In genomic region chr15:69451951-69452701, GRCh38 we compare ENCODE assay signal across 8 cellular contexts. TPM values are rescaled to one million over a fixed set of nuclear protein-coding genes. Genes with fewer than 3 reads are reported as not detected.
DNase-seq lines count a peak whose midpoint lies in the region; ATAC-seq and TF ChIP-seq lines count a peak whose summit lies in the region.

No MANE protein-coding gene starts in this region.

- POLR2A ChIA-PET in activated CD8-positive, alpha-beta T cell treated with anti-CD3 and anti-CD28 coated beads for 36 hours (lab: Charles Lee) = interaction anchor here (0.8 to 7.2 kb wide), 21 partner anchors 9 to 1040 kb away, joined by 3 to 225 read pairs (median 5); partner anchors contain the start of genes GLCE, KIF23 and TLE3

- ATAC-seq in GM21576 (IDR thresholded peaks at IDR 0.05; ENCODE audit: unreplicated experiment) = peak; percentile 34
- peak; percentile 46 for ATAC-seq in activated CD8-positive, alpha-beta T cell treated with anti-CD3 and anti-CD28 coated beads for 36 hours

- peak overlapping the region; percentile 99 for H3K27ac Mint-ChIP-seq in activated CD8-positive, alpha-beta T cell treated with anti-CD3 and anti-CD28 coated beads for 36 hours
- H3K27ac Mint-ChIP-seq in osteocyte (ENCODE audit: unreplicated experiment) = peak overlapping the region; percentile 98

- DNase-seq in GF-D8 (lab: John Stamatoyannopoulos, UW) (peak; percentile 80), HuH-7.5 (ENCODE audit: low spot score) (peak; percentile 71), foreskin fibroblast (peak in 1 of 2 donors; percentile 63), osteocyte (ENCODE audit: extremely low spot score, unreplicated experiment) (no peak), NCI-H187 treated with DMSO at 0.1 percent for 48 hours (lab: John Stamatoyannopoulos, UW) (no peak), NOMO-1 treated with DMSO at 0.1 percent for 48 hours (lab: John Stamatoyannopoulos, UW; ENCODE audit: unreplicated experiment) (no peak)
- DNase-seq in activated CD8-positive, alpha-beta T cell treated with anti-CD3 and anti-CD28 coated beads for 36 hours = peak; percentile 48

- H3K9me3 Mint-ChIP-seq in activated CD8-positive, alpha-beta T cell treated with anti-CD3 and anti-CD28 coated beads for 36 hours = no peaks in the 10 kb centered on the region
- no peaks in the 10 kb centered on the region for H3K9me3 Mint-ChIP-seq in osteocyte (ENCODE audit: unreplicated experiment)

- peak overlapping the region; percentile 74 to 96 for H3K4me3 ChIP-seq in foreskin fibroblast (ENCODE audit: low read depth in 1 of 2, low read length in 2 of 2)

- peaks cover 24% of the 10 kb centered on the region for H3K4me1 Mint-ChIP-seq in activated CD8-positive, alpha-beta T cell treated with anti-CD3 and anti-CD28 coated beads for 36 hours (ENCODE audit: low read depth)
- H3K4me1 Mint-ChIP-seq in osteocyte (ENCODE audit: unreplicated experiment) = peaks cover 42% of the 10 kb centered on the region

- peaks cover 52% of the 10 kb centered on the region for H3K36me3 Mint-ChIP-seq in activated CD8-positive, alpha-beta T cell treated with anti-CD3 and anti-CD28 coated beads for 36 hours (ENCODE audit: low read depth)
- peaks cover 30% of the 10 kb centered on the region for H3K36me3 Mint-ChIP-seq in osteocyte (ENCODE audit: unreplicated experiment)

- TF ChIP-seq CTCF in activated CD8-positive, alpha-beta T cell treated with anti-CD3 and anti-CD28 coated beads for 36 hours (IDR thresholded peaks at IDR 0.05) = no peak
- no peak for TF ChIP-seq CTCF in foreskin fibroblast (IDR thresholded peaks at IDR 0.05; ENCODE audit: low read depth, low read length)
- TF ChIP-seq CTCF in osteocyte (IDR thresholded peaks at IDR 0.05) = no peak

- intact Hi-C loops in activated CD8-positive, alpha-beta T cell treated with anti-CD3 and anti-CD28 coated beads for 36 hours (cut with micrococcal nuclease) = no loop called here

- peak overlapping the region; percentile 99 for H3K4me3 Mint-ChIP-seq in activated CD8-positive, alpha-beta T cell treated with anti-CD3 and anti-CD28 coated beads for 36 hours
- peak overlapping the region; percentile 92 for H3K4me3 Mint-ChIP-seq in osteocyte (ENCODE audit: unreplicated experiment)

- CTCF ChIA-PET in activated CD8-positive, alpha-beta T cell treated with anti-CD3 and anti-CD28 coated beads for 36 hours (lab: Charles Lee) = interaction anchor here (0.6 to 4.2 kb wide), 10 partner anchors 11 to 51 kb away, joined by 3 to 40 read pairs (median 4); no protein-coding TSS in a partner anchor

- no peaks in the 10 kb centered on the region for H3K27me3 Mint-ChIP-seq in activated CD8-positive, alpha-beta T cell treated with anti-CD3 and anti-CD28 coated beads for 36 hours
- no peaks in the 10 kb centered on the region for H3K27me3 Mint-ChIP-seq in osteocyte (ENCODE audit: unreplicated experiment)

RNA-seq across cellular contexts. Expression of gene RPLP1, which starts 0.5 kb away (rescaled TPM):
- 1,000 to 10,000 TPM; 2,583 to 2,701 TPM for total RNA-seq in activated CD8-positive, alpha-beta T cell treated with anti-CD3 and anti-CD28 coated beads for 36 hours
- total RNA-seq in osteocyte = 1,498 and 1,580 TPM in 2 replicates

RNA-seq across cellular contexts. Expression of gene KIF23, which starts 38.0 kb away (rescaled TPM):
- 10 to 100 TPM; 45.4 to 47.0 TPM for total RNA-seq in activated CD8-positive, alpha-beta T cell treated with anti-CD3 and anti-CD28 coated beads for 36 hours
- 12.4 and 14.0 TPM in 2 replicates for total RNA-seq in osteocyte

Comparison
In these comparisons a context has a peak if more than half of its experiments do, and no peak if none do; other contexts are left out.
1. DNase-seq: peak in GF-D8 (single experiment), HuH-7.5 (single experiment) and activated CD8-positive, alpha-beta T cell treated with anti-CD3 and anti-CD28 coated beads for 36 hours (single experiment); none in osteocyte (single experiment), NCI-H187 treated with DMSO at 0.1 percent for 48 hours (single experiment) and NOMO-1 treated with DMSO at 0.1 percent for 48 hours (single experiment).